17 cellular contexts compared by ENCODE assay signal in the genomic region with DNA sequence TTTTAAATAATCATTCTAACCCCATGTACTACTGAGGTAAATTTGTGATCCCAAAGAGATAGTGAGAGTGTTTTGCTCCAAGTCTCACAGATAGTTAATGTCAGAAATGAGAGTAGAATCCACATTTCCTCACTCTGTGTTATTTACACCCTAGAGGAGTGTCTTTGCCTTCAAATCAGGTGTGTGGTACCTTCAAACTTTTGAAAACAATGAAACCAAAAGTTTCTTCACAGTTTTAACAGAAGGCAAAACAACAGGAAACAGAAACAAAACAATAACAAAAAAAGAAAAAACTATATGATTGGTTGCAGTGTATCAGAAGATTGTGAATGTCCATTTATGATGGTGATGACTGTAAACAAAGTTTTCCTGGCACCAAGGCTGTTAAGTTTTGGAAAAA.
DNase-seq lines count a peak whose midpoint lies in the region; ATAC-seq and TF ChIP-seq lines count a peak whose summit lies in the region.
"Had no signal": no experiment of that assay in that cellular context is flagged by ENCODE, and none has a peak within 500 bp of the region (broad histone marks: within the 10 kb centered on the region; RNA-seq: fewer than 3 reads in every experiment).

No MANE protein-coding gene starts in this region.

- H4K20me1 ChIP-seq in osteoblast (ENCODE audit: insufficient read depth, low read length): peaks cover 38% of the 10 kb centered on the region

- H3K4me1 Mint-ChIP-seq in endothelial cell (ENCODE audit: unreplicated experiment): peaks cover 4% of the 10 kb centered on the region

- no peaks in the 10 kb centered on the region for H3K9me3 ChIP-seq in osteoblast (ENCODE audit: low read depth, low read length)
- H3K9me3 ChIP-seq: BE2C, SJSA1, tibial nerve had no signal

- peaks cover 45% of the 10 kb centered on the region for H3K36me3 ChIP-seq in osteoblast (ENCODE audit: insufficient read depth, low read length)
- H3K36me3 ChIP-seq: BE2C had no signal

- peaks cover 16% of the 10 kb centered on the region for H3K4me1 ChIP-seq in osteoblast (ENCODE audit: insufficient read depth, low read length)
- H3K4me1 ChIP-seq: BE2C, SJSA1 had no signal

- H3K4me2 ChIP-seq in osteoblast (ENCODE audit: insufficient read depth, low read length): no peak overlapping the region

- peaks cover 12% of the 10 kb centered on the region for H3K36me3 Mint-ChIP-seq in endothelial cell (ENCODE audit: low read depth, unreplicated experiment)

- peaks cover 92% of the 10 kb centered on the region for H3K79me2 ChIP-seq in osteoblast (ENCODE audit: insufficient read depth, low read length)

- TF ChIP-seq CTCF in endothelial cell (IDR thresholded peaks at IDR 0.05; ENCODE audit: unreplicated experiment): no peak
- no peak for TF ChIP-seq CTCF in osteoblast (IDR thresholded peaks at IDR 0.05; ENCODE audit: extremely low read depth, low read depth, low read length)

- H3K4me3 ChIP-seq in osteoblast (ENCODE audit: insufficient read depth, low read length): no peak overlapping the region
- H3K4me3 ChIP-seq: SJSA1, tibial nerve had no signal

- H3K4me3 Mint-ChIP-seq in endothelial cell (ENCODE audit: unreplicated experiment): no peak overlapping the region
- H3K4me3 Mint-ChIP-seq: activated naive CD4-positive, alpha-beta T cell treated with anti-CD3 and anti-CD28 coated beads for 36 hours had no signal

- no peaks in the 10 kb centered on the region for H3K9me3 Mint-ChIP-seq in endothelial cell (ENCODE audit: unreplicated experiment)
- H3K9me3 Mint-ChIP-seq: activated naive CD4-positive, alpha-beta T cell treated with anti-CD3 and anti-CD28 coated beads for 36 hours had no signal

- no peak overlapping the region for H2AFZ ChIP-seq in osteoblast (ENCODE audit: low read length)

- ATAC-seq in GM18498 (IDR thresholded peaks at IDR 0.05; ENCODE audit: unreplicated experiment) (peak; percentile 68), GM19467 (IDR thresholded peaks at IDR 0.05; ENCODE audit: unreplicated experiment) (peak; percentile 45), HG03135 (IDR thresholded peaks at IDR 0.05; ENCODE audit: unreplicated experiment) (peak; percentile 68), HG03196 (IDR thresholded peaks at IDR 0.05; ENCODE audit: unreplicated experiment) (no peak)
- ATAC-seq: sciatic nerve had no signal

- H3K27me3 ChIP-seq in osteoblast (ENCODE audit: insufficient read depth, low read length): no peaks in the 10 kb centered on the region
- H3K27me3 ChIP-seq: BE2C, brain microvascular endothelial cell, SJSA1, tibial nerve had no signal

- H3K27me3 Mint-ChIP-seq in endothelial cell (ENCODE audit: unreplicated experiment): no peaks in the 10 kb centered on the region

- peak overlapping the region; percentile 30 for H3K27ac Mint-ChIP-seq in endothelial cell (ENCODE audit: unreplicated experiment)
- H3K27ac Mint-ChIP-seq: activated naive CD4-positive, alpha-beta T cell treated with anti-CD3 and anti-CD28 coated beads for 36 hours had no signal

- no peak overlapping the region for H3K27ac ChIP-seq in osteoblast (ENCODE audit: low read depth, low read length)
- H3K27ac ChIP-seq: brain microvascular endothelial cell, SJSA1 had no signal

- no peak for DNase-seq in endothelial cell (ENCODE audit: low spot score)
- DNase-seq in NCI-H2029 treated with DMSO at 0.1 percent for 48 hours (lab: John Stamatoyannopoulos, UW): no peak
- no peak for DNase-seq in NCI-H524 (lab: John Stamatoyannopoulos, UW)
- DNase-seq in osteoblast (ENCODE audit: insufficient read length, low spot score, missing footprints): no peak
- DNase-seq: activated naive CD4-positive, alpha-beta T cell treated with anti-CD3 and anti-CD28 coated beads for 36 hours; BE2C; brain microvascular endothelial cell; DND-41; NCI-H345; stimulated activated CD4-positive, alpha-beta T cell treated with anti-CD3 and anti-CD28 coated beads, Interleukin-2, amount 100 ng/mL, for 48 hours had no signal
